1 cellular context compared by ENCODE assay signal in genomic region chr11:830295-831131, GRCh38.
TF ChIP-seq lines count a peak whose summit lies in the region.

No MANE protein-coding gene starts in this region.

TF ChIP-seq in HepG2, 621 proteins besides CTCF, POLR2A, EP300 and RAD21 (continued from another document and continues in another):
- TF ChIP-seq, protein P1, sequence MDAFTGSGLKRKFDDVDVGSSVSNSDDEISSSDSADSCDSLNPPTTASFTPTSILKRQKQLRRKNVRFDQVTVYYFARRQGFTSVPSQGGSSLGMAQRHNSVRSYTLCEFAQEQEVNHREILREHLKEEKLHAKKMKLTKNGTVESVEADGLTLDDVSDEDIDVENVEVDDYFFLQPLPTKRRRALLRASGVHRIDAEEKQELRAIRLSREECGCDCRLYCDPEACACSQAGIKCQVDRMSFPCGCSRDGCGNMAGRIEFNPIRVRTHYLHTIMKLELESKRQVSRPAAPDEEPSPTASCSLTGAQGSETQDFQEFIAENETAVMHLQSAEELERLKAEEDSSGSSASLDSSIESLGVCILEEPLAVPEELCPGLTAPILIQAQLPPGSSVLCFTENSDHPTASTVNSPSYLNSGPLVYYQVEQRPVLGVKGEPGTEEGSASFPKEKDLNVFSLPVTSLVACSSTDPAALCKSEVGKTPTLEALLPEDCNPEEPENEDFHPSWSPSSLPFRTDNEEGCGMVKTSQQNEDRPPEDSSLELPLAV (CRISPR knock-in tag; conservative IDR thresholded peaks at IDR 0.05; ENCODE audit: low read depth) = no peak
- TF ChIP-seq ZSCAN30 (CRISPR knock-in tag; IDR thresholded peaks at IDR 0.05) = no peak
- TF ChIP-seq PLRG1 (conservative IDR thresholded peaks at IDR 0.05) = no peak
- no peak for TF ChIP-seq ZSCAN22 (CRISPR knock-in tag; IDR thresholded peaks at IDR 0.05)
- no peak for TF ChIP-seq GPN1 (CRISPR knock-in tag; IDR thresholded peaks at IDR 0.05; ENCODE audit: borderline replicate concordance)
- peak; percentile 42; the same call in 1 of the 2 replicates for TF ChIP-seq RFXAP (CRISPR knock-in tag; IDR thresholded peaks at IDR 0.05; ENCODE audit: borderline replicate concordance)
- TF ChIP-seq NCOR1 (IDR thresholded peaks at IDR 0.05; ENCODE audit: borderline replicate concordance, low read length) = no peak
- no peak for TF ChIP-seq FOSL2 (CRISPR knock-in tag; IDR thresholded peaks at IDR 0.05)
- TF ChIP-seq HDAC6 (IDR thresholded peaks at IDR 0.05; ENCODE audit: low read depth, low read length) = no peak
- TF ChIP-seq GABPB1 (CRISPR knock-in tag; IDR thresholded peaks at IDR 0.05) = peak; percentile 37; the same call in 1 of the 2 replicates
- no peak; the same call in 1 of the 2 replicates for TF ChIP-seq ZNF142 (CRISPR knock-in tag; IDR thresholded peaks at IDR 0.05)
- no peak for TF ChIP-seq SRSF1 (optimal IDR thresholded peaks at IDR 0.05; ENCODE audit: low read depth, low read length)
- no peak for TF ChIP-seq ZNF496 (CRISPR knock-in tag; IDR thresholded peaks at IDR 0.05; ENCODE audit: insufficient replicate concordance)
- TF ChIP-seq CENPX (CRISPR knock-in tag; IDR thresholded peaks at IDR 0.05) = no peak
- no peak for TF ChIP-seq NR2F6 (IDR thresholded peaks at IDR 0.05)
- TF ChIP-seq NR2F6 (CRISPR knock-in tag; IDR thresholded peaks at IDR 0.05) = no peak
- no peak for TF ChIP-seq SRF (IDR thresholded peaks at IDR 0.05; ENCODE audit: low read depth, low read length)
- TF ChIP-seq, protein P2, sequence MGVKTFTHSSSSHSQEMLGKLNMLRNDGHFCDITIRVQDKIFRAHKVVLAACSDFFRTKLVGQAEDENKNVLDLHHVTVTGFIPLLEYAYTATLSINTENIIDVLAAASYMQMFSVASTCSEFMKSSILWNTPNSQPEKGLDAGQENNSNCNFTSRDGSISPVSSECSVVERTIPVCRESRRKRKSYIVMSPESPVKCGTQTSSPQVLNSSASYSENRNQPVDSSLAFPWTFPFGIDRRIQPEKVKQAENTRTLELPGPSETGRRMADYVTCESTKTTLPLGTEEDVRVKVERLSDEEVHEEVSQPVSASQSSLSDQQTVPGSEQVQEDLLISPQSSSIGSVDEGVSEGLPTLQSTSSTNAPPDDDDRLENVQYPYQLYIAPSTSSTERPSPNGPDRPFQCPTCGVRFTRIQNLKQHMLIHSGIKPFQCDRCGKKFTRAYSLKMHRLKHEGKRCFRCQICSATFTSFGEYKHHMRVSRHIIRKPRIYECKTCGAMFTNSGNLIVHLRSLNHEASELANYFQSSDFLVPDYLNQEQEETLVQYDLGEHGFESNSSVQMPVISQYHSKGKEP (CRISPR knock-in tag; IDR thresholded peaks at IDR 0.05) = no peak
- TF ChIP-seq, protein P3, sequence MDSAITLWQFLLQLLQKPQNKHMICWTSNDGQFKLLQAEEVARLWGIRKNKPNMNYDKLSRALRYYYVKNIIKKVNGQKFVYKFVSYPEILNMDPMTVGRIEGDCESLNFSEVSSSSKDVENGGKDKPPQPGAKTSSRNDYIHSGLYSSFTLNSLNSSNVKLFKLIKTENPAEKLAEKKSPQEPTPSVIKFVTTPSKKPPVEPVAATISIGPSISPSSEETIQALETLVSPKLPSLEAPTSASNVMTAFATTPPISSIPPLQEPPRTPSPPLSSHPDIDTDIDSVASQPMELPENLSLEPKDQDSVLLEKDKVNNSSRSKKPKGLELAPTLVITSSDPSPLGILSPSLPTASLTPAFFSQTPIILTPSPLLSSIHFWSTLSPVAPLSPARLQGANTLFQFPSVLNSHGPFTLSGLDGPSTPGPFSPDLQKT (CRISPR knock-in tag; IDR thresholded peaks at IDR 0.05; ENCODE audit: borderline replicate concordance) = no peak
- peak; percentile 47; the same call in 1 of the 2 replicates for TF ChIP-seq MXD3 (CRISPR knock-in tag; IDR thresholded peaks at IDR 0.05)
- no peak; the same call in 1 of the 2 replicates for TF ChIP-seq HIVEP1 (CRISPR knock-in tag; IDR thresholded peaks at IDR 0.05)
- TF ChIP-seq ZNF605 (CRISPR knock-in tag; IDR thresholded peaks at IDR 0.05) = no peak; the same call in none of the 2 replicates
- TF ChIP-seq ZNF317 (CRISPR knock-in tag; IDR thresholded peaks at IDR 0.05) = no peak
- no peak for TF ChIP-seq NFAT5 (CRISPR knock-in tag; IDR thresholded peaks at IDR 0.05)
- no peak for TF ChIP-seq ATF1 (CRISPR knock-in tag; IDR thresholded peaks at IDR 0.05)
- peak; percentile 77; the same call in 1 of the 2 replicates for TF ChIP-seq ZNF546 (CRISPR knock-in tag; conservative IDR thresholded peaks at IDR 0.05)
- TF ChIP-seq SMAD9 (CRISPR knock-in tag; IDR thresholded peaks at IDR 0.05) = no peak
- TF ChIP-seq ZUFSP (CRISPR knock-in tag; IDR thresholded peaks at IDR 0.05; ENCODE audit: borderline replicate concordance) = no peak
- TF ChIP-seq, protein P4, sequence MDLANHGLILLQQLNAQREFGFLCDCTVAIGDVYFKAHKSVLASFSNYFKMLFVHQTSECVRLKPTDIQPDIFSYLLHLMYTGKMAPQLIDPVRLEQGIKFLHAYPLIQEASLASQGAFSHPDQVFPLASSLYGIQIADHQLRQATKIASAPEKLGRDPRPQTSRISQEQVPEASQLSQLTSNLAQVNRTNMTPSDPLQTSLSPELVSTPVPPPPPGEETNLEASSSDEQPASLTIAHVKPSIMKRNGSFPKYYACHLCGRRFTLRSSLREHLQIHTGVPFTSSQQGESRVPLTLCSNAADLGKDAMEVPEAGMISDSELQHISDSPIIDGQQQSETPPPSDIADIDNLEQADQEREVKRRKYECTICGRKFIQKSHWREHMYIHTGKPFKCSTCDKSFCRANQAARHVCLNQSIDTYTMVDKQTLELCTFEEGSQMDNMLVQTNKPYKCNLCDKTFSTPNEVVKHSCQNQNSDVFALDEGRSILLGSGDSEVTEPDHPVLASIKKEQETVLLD (CRISPR knock-in tag; IDR thresholded peaks at IDR 0.05; ENCODE audit: low read depth) = no peak
- TF ChIP-seq FLYWCH1 (CRISPR knock-in tag; IDR thresholded peaks at IDR 0.05) = no peak
- TF ChIP-seq MYC (CRISPR knock-in tag; IDR thresholded peaks at IDR 0.05; ENCODE audit: borderline replicate concordance) = peak; percentile 85
- no peak for TF ChIP-seq ZKSCAN1 (IDR thresholded peaks at IDR 0.05; ENCODE audit: low read length)
- TF ChIP-seq KLF16 (CRISPR knock-in tag; IDR thresholded peaks at IDR 0.05) = no peak
- TF ChIP-seq ZNF143 (CRISPR knock-in tag; IDR thresholded peaks at IDR 0.05) = no peak
- TF ChIP-seq ZNF234 (CRISPR knock-in tag; conservative IDR thresholded peaks at IDR 0.05) = no peak
- no peak for TF ChIP-seq CBX2 (IDR thresholded peaks at IDR 0.05; ENCODE audit: low read depth, low read length)
- TF ChIP-seq CBX2 (CRISPR knock-in tag; IDR thresholded peaks at IDR 0.05; ENCODE audit: low read depth) = no peak
- TF ChIP-seq PBX3 (CRISPR knock-in tag; IDR thresholded peaks at IDR 0.05; ENCODE audit: borderline replicate concordance) = no peak
- no peak; the same call in 1 of the 2 replicates for TF ChIP-seq GATA4 (IDR thresholded peaks at IDR 0.05; ENCODE audit: borderline replicate concordance, low read depth)
- no peak for TF ChIP-seq ZNF180 (CRISPR knock-in tag; IDR thresholded peaks at IDR 0.05; ENCODE audit: borderline replicate concordance, low read depth)
- no peak for TF ChIP-seq ZNF550 (CRISPR knock-in tag; IDR thresholded peaks at IDR 0.05; ENCODE audit: borderline replicate concordance)
- no peak for TF ChIP-seq ZNF607 (CRISPR knock-in tag; IDR thresholded peaks at IDR 0.05; ENCODE audit: borderline replicate concordance)
- no peak; the same call in 1 of the 2 replicates for TF ChIP-seq ARHGAP35 (CRISPR knock-in tag; IDR thresholded peaks at IDR 0.05; ENCODE audit: borderline replicate concordance)
